1 cellular context compared by ENCODE assay signal in genomic region chr11:73734996-73735395, GRCh38.
TF ChIP-seq lines count a peak whose summit lies in the region.

No MANE protein-coding gene starts in this region.

TF ChIP-seq in GM23338, 12 proteins besides CTCF, POLR2A, EP300 and RAD21 (continued from another document):
- no peak for TF ChIP-seq ZNF462 (CRISPR knock-in tag; IDR thresholded peaks at IDR 0.05)
- no peak for TF ChIP-seq CREB1 (CRISPR knock-in tag; IDR thresholded peaks at IDR 0.05; ENCODE audit: low read depth)
- TF ChIP-seq ZNF114 (CRISPR knock-in tag; IDR thresholded peaks at IDR 0.05), result no peak
- no peak for TF ChIP-seq POLR2AphosphoS5 (IDR thresholded peaks at IDR 0.05; ENCODE audit: low read depth)
- no peak for TF ChIP-seq EZH2 (IDR thresholded peaks at IDR 0.05; ENCODE audit: low read depth, unreplicated experiment)
- TF ChIP-seq REST (IDR thresholded peaks at IDR 0.05; ENCODE audit: unreplicated experiment), result no peak
- TF ChIP-seq NANOG (IDR thresholded peaks at IDR 0.05; ENCODE audit: borderline replicate concordance), result no peak
- no peak for TF ChIP-seq EZH2phosphoT487 (IDR thresholded peaks at IDR 0.05; ENCODE audit: unreplicated experiment)
